7 cellular contexts compared by ENCODE assay signal in genomic region chr12:108515916-108516315, GRCh38. TPM values are rescaled to one million over a fixed set of nuclear protein-coding genes. Genes with fewer than 3 reads are reported as not detected.
A peak's percentile ranks its signal among the peaks of the same experiment; 100 is the strongest.
DNase-seq lines count a peak whose midpoint lies in the region; ATAC-seq and TF ChIP-seq lines count a peak whose summit lies in the region.

No MANE protein-coding gene starts in this region.

- H3K4me3 Mint-ChIP-seq in GM23338, result peak overlapping the region; percentile 85

- peaks cover 11% of the 10 kb centered on the region for H3K9me3 Mint-ChIP-seq in GM23338

- intact Hi-C loops in esophagus muscularis mucosa (cut with DNase I), result no loop called here

- TF ChIP-seq POLR2A in esophagus muscularis mucosa (IDR thresholded peaks at IDR 0.05; ENCODE audit: low read depth), result no peak

- peaks cover 5% of the 10 kb centered on the region; the same call in 1 of the 2 replicates for H3K79me2 ChIP-seq in GM23338 (replicated peaks; ENCODE audit: insufficient read depth)

- no peaks in the 10 kb centered on the region for H3K27me3 ChIP-seq in GM23338 (ENCODE audit: insufficient read depth)
- no peaks in the 10 kb centered on the region for H3K27me3 ChIP-seq in esophagus muscularis mucosa

- H3K27ac ChIP-seq in GM23338 (ENCODE audit: low read depth), result no peak overlapping the region
- peak overlapping the region; percentile 55 for H3K27ac ChIP-seq in RWPE1
- peak overlapping the region; percentile 74 to 84 (median 78) for H3K27ac ChIP-seq in esophagus muscularis mucosa (replicated peaks in 1 of 4)

- peaks cover 7% of the 10 kb centered on the region for H4K20me1 ChIP-seq in GM23338 (replicated peaks; ENCODE audit: insufficient read depth)

- ATAC-seq in GM23338 (no peak), GM19328 (IDR thresholded peaks at IDR 0.05; ENCODE audit: unreplicated experiment) (no peak)

- POLR2A ChIA-PET in RWPE1 (lab: Yijun Ruan, JAX; ENCODE audit: low non-redundant PET), result no interaction called here

- no peaks in the 10 kb centered on the region for H3K9me3 ChIP-seq in esophagus muscularis mucosa

- H2AFZ ChIP-seq in GM23338, result no peak overlapping the region; the same call in 1 of the 2 replicates

- peak overlapping the region; percentile 66; the same call in 1 of the 2 replicates for H3K27ac Mint-ChIP-seq in GM23338

- peaks cover 17% of the 10 kb centered on the region; the same call in 1 of the 2 replicates for H3F3A ChIP-seq in GM23338 (replicated peaks; ENCODE audit: low read depth)

- H3K36me3 Mint-ChIP-seq in GM23338 (ENCODE audit: low read depth), result peaks cover 37% of the 10 kb centered on the region

- TF ChIP-seq CTCF in GM23338 (conservative IDR thresholded peaks at IDR 0.05; ENCODE audit: low read depth in 2 of 2) (no peak), RWPE1 (conservative IDR thresholded peaks at IDR 0.05; ENCODE audit: low read depth) (no peak), esophagus muscularis mucosa (IDR thresholded peaks at IDR 0.05) (no peak)

- DNase-seq in GM23338 (ENCODE audit: low spot score) (no peak), RWPE1 (ENCODE audit: low spot score) (no peak), esophagus muscularis mucosa (ENCODE audit: extremely low spot score) (no peak), skeletal muscle cell (ENCODE audit: low read depth) (no peak), HCEC 1CT (no peak), NCI-H2107 treated with DMSO at 0.1 percent for 48 hours (lab: John Stamatoyannopoulos, UW; ENCODE audit: unreplicated experiment) (no peak)

- CTCF ChIA-PET in RWPE1 (lab: Yijun Ruan, JAX), result no interaction called here

- H3K36me3 ChIP-seq in GM23338 (ENCODE audit: insufficient read depth) (peaks cover 13% of the 10 kb centered on the region), esophagus muscularis mucosa (peaks cover 21 to 44% (median 36%) of the 10 kb centered on the region in 4 donors)

- peaks cover 19% of the 10 kb centered on the region for H3K27me3 Mint-ChIP-seq in GM23338 (ENCODE audit: insufficient read depth, low read depth, poor library complexity)

- peak overlapping the region; percentile 96 for H3K4me2 ChIP-seq in GM23338

- TF ChIP-seq EP300 in esophagus muscularis mucosa (IDR thresholded peaks at IDR 0.05), result no peak

- H3K4me1 Mint-ChIP-seq in GM23338, result peaks cover 17% of the 10 kb centered on the region

- H3K4me1 ChIP-seq in GM23338 (ENCODE audit: insufficient read depth) (peaks cover 17% of the 10 kb centered on the region; the same call in 1 of the 2 replicates), esophagus muscularis mucosa (peaks cover 13 to 37% (median 26%) of the 10 kb centered on the region in 4 donors)

- 38% methylated on average over 3 of the region's 5 CpGs for WGBS in esophagus muscularis mucosa

- peak overlapping the region; percentile 91 for H3K4me3 ChIP-seq in GM23338
- H3K4me3 ChIP-seq in esophagus muscularis mucosa, result peak overlapping the region; percentile 74 to 94 (median 86)
- peak overlapping the region; percentile 92 for H3K4me3 ChIP-seq in skeletal muscle cell (ENCODE audit: low read depth, low read length)

- no peaks in the 10 kb centered on the region for H3K9me2 ChIP-seq in GM23338 (ENCODE audit: insufficient read depth)

TF ChIP-seq in GM23338, 12 proteins besides CTCF, POLR2A, EP300 and RAD21:
- TF ChIP-seq REST (IDR thresholded peaks at IDR 0.05; ENCODE audit: unreplicated experiment), result no peak
- TF ChIP-seq ZNF114 (CRISPR knock-in tag; IDR thresholded peaks at IDR 0.05), result no peak
- no peak for TF ChIP-seq EZH2phosphoT487 (IDR thresholded peaks at IDR 0.05; ENCODE audit: unreplicated experiment)
- no peak for TF ChIP-seq EZH2 (IDR thresholded peaks at IDR 0.05; ENCODE audit: low read depth, unreplicated experiment)
- no peak for TF ChIP-seq ZNF331 (CRISPR knock-in tag; IDR thresholded peaks at IDR 0.05; ENCODE audit: low read depth)
- no peak for TF ChIP-seq ETS1 (IDR thresholded peaks at IDR 0.05)

RNA-seq across cellular contexts. Expression of gene FICD, which starts 0.8 kb away (rescaled TPM):
- total RNA-seq in GM23338 (2014; rRNA removed; shearing (Covaris generic)), result 4.9 and 6.0 TPM in 2 replicates
- 5.3 and 7.6 TPM in 2 replicates for polyA plus RNA-seq in GM23338 (2016; fragmentation: Nextera tagmentation; extraction: Ambion mirVana)
- total RNA-seq in esophagus muscularis mucosa, result 1 to 10 TPM; 5.6 to 7.2 (median 6.5) TPM

RNA-seq across cellular contexts. Expression of gene SART3, which starts 45.1 kb away (rescaled TPM):
- total RNA-seq in GM23338 (2014; rRNA removed; shearing (Covaris generic)), result 112 and 123 TPM in 2 replicates
- polyA plus RNA-seq in GM23338 (2016; fragmentation: Nextera tagmentation; extraction: Ambion mirVana), result 49.7 and 49.8 TPM in 2 replicates
- total RNA-seq in esophagus muscularis mucosa, result 10 to 100 TPM; 31.6 to 48.0 (median 40.1) TPM

RNA-seq across cellular contexts. Expression of gene ISCU, which starts 46.5 kb away (rescaled TPM):
- total RNA-seq in GM23338 (2014; rRNA removed; shearing (Covaris generic)), result 88.0 and 123 TPM in 2 replicates
- 110 and 129 TPM in 2 replicates for polyA plus RNA-seq in GM23338 (2016; fragmentation: Nextera tagmentation; extraction: Ambion mirVana)
- total RNA-seq in esophagus muscularis mucosa, result 100 to 1,000 TPM; 207 to 257 (median 242) TPM
